ENCODE assay signal across 24 cellular contexts in the genomic region with DNA sequence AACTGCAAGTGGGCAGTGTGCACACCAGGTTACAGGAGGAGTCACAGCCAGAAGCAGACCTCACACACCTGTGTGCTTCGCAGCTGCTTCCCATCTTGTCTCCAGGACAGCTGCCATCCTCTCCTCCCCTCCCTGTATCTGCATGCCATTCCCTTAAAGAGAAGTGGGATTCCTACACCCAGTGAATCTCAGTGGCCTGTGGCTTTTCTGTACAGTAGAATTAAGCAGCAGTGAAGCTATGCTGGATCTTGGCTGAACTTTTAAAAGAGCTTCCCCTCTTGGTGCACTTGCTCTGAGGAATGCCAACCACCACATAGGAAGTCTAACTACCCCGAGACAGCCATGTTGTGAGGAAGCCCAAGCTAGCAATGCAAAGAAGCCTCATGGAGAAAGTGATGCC.
DNase-seq lines count a peak whose midpoint lies in the region; ATAC-seq and TF ChIP-seq lines count a peak whose summit lies in the region.
"Had no signal": no experiment of that assay in that cellular context is flagged by ENCODE, and none has a peak within 500 bp of the region (broad histone marks: within the 10 kb centered on the region; RNA-seq: fewer than 3 reads in every experiment).

No MANE protein-coding gene starts in this region.

- DNase-seq in natural killer cell treated with Interleukin-12 subunit alpha and Interleukin-12 subunit beta and Interleukin-15 and Interleukin-18, amount 100 ng/mL, for 72 hours (ENCODE audit: low spot score): peak; percentile 22
- DNase-seq in natural killer cell: no peak
- DNase-seq in neuronal stem cell (ENCODE audit: low spot score): no peak
- DNase-seq in stimulated activated naive CD8-positive, alpha-beta T cell treated with anti-CD3 and anti-CD28 coated beads, Interleukin-15, Interleukin-2, amounts not matched to agents 100 U/mL and 50 U/mL, for 24 hours: no peak
- no peak for DNase-seq in hippocampal formation (lab: John Stamatoyannopoulos, UW)
- no peak for DNase-seq in stimulated activated naive CD8-positive, alpha-beta T cell treated with anti-CD3 and anti-CD28 coated beads, Interleukin-15, amount 100 ng/mL, for 72 hours
- DNase-seq: 8988T; ACHN; AML-193; CD4-positive, alpha-beta T cell; CD8-positive, alpha-beta memory T cell; DMS 273 treated with DMSO at 0.1 percent for 48 hours; DND-41; EL; GDM1; GM23248; H7; HCEC 1CT had no signal

- peaks cover 0 to 3% of the 10 kb centered on the region in 2 donors for H3K9me3 ChIP-seq in neuronal stem cell (replicated peaks in 1 of 2; ENCODE audit: control insufficient read depth in 2 of 2, insufficient read depth in 1 of 2, low read depth in 1 of 2, low read length in 2 of 2)
- H3K9me3 ChIP-seq: BE2C had no signal

- H2BK15ac ChIP-seq in neuronal stem cell (ENCODE audit: low read length): no peak overlapping the region

- no peaks in the 10 kb centered on the region for H3K36me3 Mint-ChIP-seq in natural killer cell treated with Interleukin-12 subunit alpha and Interleukin-12 subunit beta and Interleukin-15 and Interleukin-18, amount 100 ng/mL, for 72 hours
- no peaks in the 10 kb centered on the region for H3K36me3 Mint-ChIP-seq in natural killer cell
- H3K36me3 Mint-ChIP-seq: CD14-positive monocyte; CD8-positive, alpha-beta memory T cell had no signal

- H4K8ac ChIP-seq in neuronal stem cell (ENCODE audit: low read depth, low read length): no peak overlapping the region

- H3K27ac ChIP-seq in neuronal stem cell (replicated peaks; ENCODE audit: low read length): no peak overlapping the region
- H3K27ac ChIP-seq: BLaER1 treated with 17β-estradiol and CSF1 and Interleukin-3, amounts not matched to agents 10 nM and 100 nM; GM23248 had no signal

- TF ChIP-seq CTCF in natural killer cell (IDR thresholded peaks at IDR 0.05): no peak

- H2BK5ac ChIP-seq in neuronal stem cell (ENCODE audit: low read length): no peak overlapping the region

- no peak for TF ChIP-seq EP300 in Ishikawa (IDR thresholded peaks at IDR 0.05; ENCODE audit: borderline replicate concordance)

- no peak overlapping the region for H3K4me3 Mint-ChIP-seq in natural killer cell treated with Interleukin-12 subunit alpha and Interleukin-12 subunit beta and Interleukin-15 and Interleukin-18, amount 100 ng/mL, for 72 hours
- no peak overlapping the region for H3K4me3 Mint-ChIP-seq in natural killer cell
- no peak overlapping the region for H3K4me3 Mint-ChIP-seq in stimulated activated naive CD8-positive, alpha-beta T cell treated with anti-CD3 and anti-CD28 coated beads, Interleukin-15, amount 100 ng/mL, for 72 hours
- H3K4me3 Mint-ChIP-seq: CD14-positive monocyte; CD4-positive, alpha-beta T cell; CD8-positive, alpha-beta memory T cell had no signal

- no peak overlapping the region for H3K4me2 ChIP-seq in neuronal stem cell (ENCODE audit: insufficient read depth, low read length, poor library complexity, severe bottlenecking)
- H3K4me2 ChIP-seq: A549; BLaER1 treated with 17β-estradiol and CSF1 and Interleukin-3, amounts not matched to agents 10 nM and 100 nM had no signal

- H3K9ac ChIP-seq in neuronal stem cell (ENCODE audit: low read depth, low read length, poor library complexity): peak overlapping the region; percentile 45
- H3K9ac ChIP-seq: BLaER1 treated with 17β-estradiol and CSF1 and Interleukin-3, amounts not matched to agents 10 nM and 100 nM; GM23248 had no signal

- peaks cover 31 to 56% of the 10 kb centered on the region in 2 donors for H3K27me3 Mint-ChIP-seq in natural killer cell treated with Interleukin-12 subunit alpha and Interleukin-12 subunit beta and Interleukin-15 and Interleukin-18, amount 100 ng/mL, for 72 hours
- H3K27me3 Mint-ChIP-seq in natural killer cell (ENCODE audit: low read depth in 2 of 2): peaks cover 21 to 42% of the 10 kb centered on the region in 2 donors
- peaks cover 44% of the 10 kb centered on the region for H3K27me3 Mint-ChIP-seq in stimulated activated naive CD8-positive, alpha-beta T cell treated with anti-CD3 and anti-CD28 coated beads, Interleukin-15, amount 100 ng/mL, for 72 hours

- H3K14ac ChIP-seq in neuronal stem cell (ENCODE audit: low read length): no peak overlapping the region

- no peak for ATAC-seq in natural killer cell treated with Interleukin-12 subunit alpha and Interleukin-12 subunit beta and Interleukin-15 and Interleukin-18, amount 100 ng/mL, for 72 hours
- no peak for ATAC-seq in natural killer cell
- no peak for ATAC-seq in stimulated activated naive CD8-positive, alpha-beta T cell treated with anti-CD3 and anti-CD28 coated beads, Interleukin-15, Interleukin-2, amounts not matched to agents 100 U/mL and 50 U/mL, for 24 hours
- no peak for ATAC-seq in stimulated activated naive CD8-positive, alpha-beta T cell treated with anti-CD3 and anti-CD28 coated beads, Interleukin-15, amount 100 ng/mL, for 72 hours
- ATAC-seq: A549, GM12878 had no signal

- H2BK120ac ChIP-seq in neuronal stem cell (ENCODE audit: low read depth, low read length): no peak overlapping the region

- no peak overlapping the region for H2AK5ac ChIP-seq in neuronal stem cell (ENCODE audit: low read depth, low read length)

- no peak overlapping the region for H3K4ac ChIP-seq in neuronal stem cell (ENCODE audit: low read length)

- peaks cover 0 to 7% of the 10 kb centered on the region in 2 donors for H3K4me1 ChIP-seq in neuronal stem cell (ENCODE audit: control insufficient read depth in 2 of 2, insufficient read depth in 1 of 2, low read depth in 1 of 2, low read length in 2 of 2)

- H3K36me3 ChIP-seq in neuronal stem cell (replicated peaks in 1 of 2; ENCODE audit: control insufficient read depth in 2 of 2, insufficient read depth in 2 of 2, low read length in 2 of 2): no peaks in the 10 kb centered on the region
- H3K36me3 ChIP-seq: BE2C; BLaER1 treated with 17β-estradiol and CSF1 and Interleukin-3, amounts not matched to agents 10 nM and 100 nM had no signal

- H3K27ac Mint-ChIP-seq in natural killer cell treated with Interleukin-12 subunit alpha and Interleukin-12 subunit beta and Interleukin-15 and Interleukin-18, amount 100 ng/mL, for 72 hours: no peak overlapping the region
- no peak overlapping the region for H3K27ac Mint-ChIP-seq in natural killer cell
- no peak overlapping the region for H3K27ac Mint-ChIP-seq in stimulated activated naive CD8-positive, alpha-beta T cell treated with anti-CD3 and anti-CD28 coated beads, Interleukin-15, amount 100 ng/mL, for 72 hours
- H3K27ac Mint-ChIP-seq: CD14-positive monocyte; CD4-positive, alpha-beta T cell had no signal

- no peak overlapping the region for H2AFZ ChIP-seq in neuronal stem cell (ENCODE audit: low read length)
- H2AFZ ChIP-seq: GM23248 had no signal

- no peak overlapping the region for H3K4me3 ChIP-seq in neuronal stem cell (ENCODE audit: low read length in 2 of 2)
- H3K4me3 ChIP-seq: A549; BLaER1 treated with 17β-estradiol and CSF1 and Interleukin-3, amounts not matched to agents 10 nM and 100 nM; GM12878; GM23248 had no signal

- no peaks in the 10 kb centered on the region for H3K4me1 Mint-ChIP-seq in natural killer cell treated with Interleukin-12 subunit alpha and Interleukin-12 subunit beta and Interleukin-15 and Interleukin-18, amount 100 ng/mL, for 72 hours (ENCODE audit: low read depth in 2 of 2)
- no peaks in the 10 kb centered on the region for H3K4me1 Mint-ChIP-seq in natural killer cell
- H3K4me1 Mint-ChIP-seq in stimulated activated naive CD8-positive, alpha-beta T cell treated with anti-CD3 and anti-CD28 coated beads, Interleukin-15, amount 100 ng/mL, for 72 hours: no peaks in the 10 kb centered on the region
- H3K4me1 Mint-ChIP-seq: CD8-positive, alpha-beta memory T cell had no signal

- H3K79me1 ChIP-seq in neuronal stem cell (ENCODE audit: low read depth, low read length): no peaks in the 10 kb centered on the region

- no peak for TF ChIP-seq RAD21 in Ishikawa (IDR thresholded peaks at IDR 0.05; ENCODE audit: low read depth)

- WGBS in neuronal stem cell (ENCODE audit: extremely low coverage in 2 of 2, insufficient read length in 2 of 2, insufficient replicate concordance in 1 of 2), 2 donors: no CpG with 5 or more reads among the region's 2 CpGs

- no peak overlapping the region for H3K23ac ChIP-seq in neuronal stem cell (ENCODE audit: low read depth, low read length, poor library complexity)

- H3K9me3 Mint-ChIP-seq in natural killer cell treated with Interleukin-12 subunit alpha and Interleukin-12 subunit beta and Interleukin-15 and Interleukin-18, amount 100 ng/mL, for 72 hours: no peaks in the 10 kb centered on the region
- no peaks in the 10 kb centered on the region for H3K9me3 Mint-ChIP-seq in natural killer cell
- H3K9me3 Mint-ChIP-seq in stimulated activated naive CD8-positive, alpha-beta T cell treated with anti-CD3 and anti-CD28 coated beads, Interleukin-15, amount 100 ng/mL, for 72 hours: no peaks in the 10 kb centered on the region
- H3K9me3 Mint-ChIP-seq: CD4-positive, alpha-beta T cell had no signal

- H3K27me3 ChIP-seq in neuronal stem cell (ENCODE audit: control insufficient read depth in 3 of 3, insufficient read depth in 3 of 3, low read depth in 1 of 3, low read length in 3 of 3): peaks cover 0 to 7% (median 0%) of the 10 kb centered on the region in 3 experiments
- H3K27me3 ChIP-seq: BE2C; BLaER1 treated with 17β-estradiol and CSF1 and Interleukin-3, amounts not matched to agents 10 nM and 100 nM had no signal

- H4K91ac ChIP-seq in neuronal stem cell (ENCODE audit: low read depth, low read length, poor library complexity): peak overlapping the region; percentile 40

- H3K18ac ChIP-seq in neuronal stem cell (ENCODE audit: low read length): no peak overlapping the region

- no peak overlapping the region for H2BK12ac ChIP-seq in neuronal stem cell (ENCODE audit: low read length)

- intact Hi-C loops in natural killer cell (cut with micrococcal nuclease): no loop called here

TF ChIP-seq in Ishikawa, 13 proteins besides CTCF, POLR2A, EP300 and RAD21 (continues in another document):
- peak; percentile 46; the same call in 1 of the 2 replicates for TF ChIP-seq YY1 (IDR thresholded peaks at IDR 0.05; ENCODE audit: low read depth)
- no peak for TF ChIP-seq ZBTB7A (IDR thresholded peaks at IDR 0.05; ENCODE audit: low read depth)
